33 cellular contexts compared by ENCODE assay signal in the genomic region with DNA sequence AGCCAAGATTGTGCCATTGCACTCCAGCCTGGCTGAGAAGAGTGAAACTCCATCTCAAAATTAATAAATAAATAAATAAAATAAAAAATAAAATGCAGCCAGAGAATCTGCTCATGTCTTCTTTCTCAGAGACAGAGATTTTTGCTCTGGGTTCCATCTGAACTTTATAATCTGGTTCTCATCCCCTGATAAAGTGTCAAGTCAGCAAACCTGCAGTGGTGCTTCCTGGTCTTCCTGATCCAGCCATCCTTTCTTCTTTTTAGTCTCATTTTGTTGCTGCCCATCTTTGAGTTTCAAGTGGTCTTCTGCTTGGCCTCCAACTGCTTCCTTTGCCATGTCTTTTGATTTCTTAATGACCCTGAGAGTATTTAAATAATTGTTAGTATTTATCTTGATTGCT.
"Had no signal": no experiment of that assay in that cellular context is flagged by ENCODE, and none has a peak within 500 bp of the region (broad histone marks: within the 10 kb centered on the region; RNA-seq: fewer than 3 reads in every experiment).

No MANE protein-coding gene starts in this region.

- H3K9me3 ChIP-seq: gastrocnemius medialis, left ventricle myocardium inferior, neutrophil, ovary, uterus had no signal

- H3K36me3 ChIP-seq: neutrophil, ovary, uterus, WERI-Rb-1 had no signal

- H3K27ac ChIP-seq: gastrocnemius medialis, left ventricle myocardium inferior, neutrophil, ovary, skin epidermis, uterus, WERI-Rb-1 had no signal

- H3K9me3 Mint-ChIP-seq: activated naive CD8-positive, alpha-beta T cell treated with anti-CD3 and anti-CD28 coated beads for 36 hours; activated T-cell treated with anti-CD3 and anti-CD28 coated beads, Interleukin-2, amount 50 U/mL, for 24 hours; effector memory CD8-positive, alpha-beta T cell; T-cell; type B pancreatic cell had no signal

- H3K4me1 Mint-ChIP-seq: nephron progenitor cell had no signal

- H3K27me3 ChIP-seq: gastrocnemius medialis, neutrophil, ovary had no signal

- ATAC-seq: activated CD4-positive, CD25-positive, alpha-beta regulatory T cell treated with anti-CD3 and anti-CD28 coated beads, Interleukin-2, amount 50 U/mL, for 24 hours; effector memory CD8-positive, alpha-beta T cell; gastrocnemius medialis; sciatic nerve; stimulated activated naive CD8-positive, alpha-beta T cell treated with anti-CD3 and anti-CD28 coated beads, Interleukin-15, Interleukin-2, amounts not matched to agents 100 U/mL and 50 U/mL, for 24 hours had no signal

- H3K4me1 ChIP-seq: gastrocnemius medialis, left ventricle myocardium inferior, uterus had no signal

- H3K27me3 Mint-ChIP-seq: activated naive CD8-positive, alpha-beta T cell treated with anti-CD3 and anti-CD28 coated beads for 36 hours; effector memory CD8-positive, alpha-beta T cell; progenitor cell of endocrine pancreas; type B pancreatic cell had no signal

- H3K4me3 Mint-ChIP-seq: activated naive CD8-positive, alpha-beta T cell treated with anti-CD3 and anti-CD28 coated beads for 36 hours; activated T-cell treated with anti-CD3 and anti-CD28 coated beads, Interleukin-2, amount 50 U/mL, for 24 hours; effector memory CD8-positive, alpha-beta T cell; nephron progenitor cell; T-cell; type B pancreatic cell had no signal

- H3K4me3 ChIP-seq: gastrocnemius medialis, left ventricle myocardium inferior, lung, ovary, skin epidermis, uterus had no signal

- DNase-seq: activated CD4-positive, alpha-beta T cell treated with anti-CD3 and anti-CD28 coated beads for 48 hours; activated CD8-positive, alpha-beta memory T cell treated with anti-CD3 and anti-CD28 coated beads for 24 hours; activated CD8-positive, alpha-beta memory T cell treated with anti-CD3 and anti-CD28 coated beads, Interleukin-2, amount 50 U/mL, for 4 hours; activated gamma-delta T cell treated with Interleukin-2 at 50 U/mL for 16 hours; activated naive CD8-positive, alpha-beta T cell treated with anti-CD3 and anti-CD28 coated beads for 36 hours; activated T-cell treated with anti-CD3 and anti-CD28 coated beads, Interleukin-2, amount 50 U/mL, for 24 hours; amniotic stem cell; caudate nucleus; cortex of kidney; effector memory CD8-positive, alpha-beta T cell; erythroblast; gastrocnemius medialis; glutamatergic neuron; islet precursor cell; left ventricle myocardium inferior; mesendoderm; nephron progenitor cell; ovary; stimulated activated CD4-positive, alpha-beta T cell treated with anti-CD3 and anti-CD28 coated beads, Interleukin-12 subunit alpha, Interleukin-12 subunit beta, amount 100 ng/mL, for 4 hours; stimulated activated CD4-positive, alpha-beta T cell treated with anti-CD3 and anti-CD28 coated beads, Interleukin-4, amount 100 ng/mL, for 1 hour; stimulated activated naive CD8-positive, alpha-beta T cell treated with anti-CD3 and anti-CD28 coated beads, Interleukin-15, Interleukin-2, amounts not matched to agents 100 U/mL and 50 U/mL, for 24 hours; substantia nigra; T-cell; T1000; uterus; WERI-Rb-1 had no signal

- H3K27ac Mint-ChIP-seq: activated naive CD8-positive, alpha-beta T cell treated with anti-CD3 and anti-CD28 coated beads for 36 hours; activated T-cell treated with anti-CD3 and anti-CD28 coated beads, Interleukin-2, amount 50 U/mL, for 24 hours; nephron progenitor cell; progenitor cell of endocrine pancreas; type B pancreatic cell had no signal
